ENCODE assay signal across 1 cellular context in the genomic region with DNA sequence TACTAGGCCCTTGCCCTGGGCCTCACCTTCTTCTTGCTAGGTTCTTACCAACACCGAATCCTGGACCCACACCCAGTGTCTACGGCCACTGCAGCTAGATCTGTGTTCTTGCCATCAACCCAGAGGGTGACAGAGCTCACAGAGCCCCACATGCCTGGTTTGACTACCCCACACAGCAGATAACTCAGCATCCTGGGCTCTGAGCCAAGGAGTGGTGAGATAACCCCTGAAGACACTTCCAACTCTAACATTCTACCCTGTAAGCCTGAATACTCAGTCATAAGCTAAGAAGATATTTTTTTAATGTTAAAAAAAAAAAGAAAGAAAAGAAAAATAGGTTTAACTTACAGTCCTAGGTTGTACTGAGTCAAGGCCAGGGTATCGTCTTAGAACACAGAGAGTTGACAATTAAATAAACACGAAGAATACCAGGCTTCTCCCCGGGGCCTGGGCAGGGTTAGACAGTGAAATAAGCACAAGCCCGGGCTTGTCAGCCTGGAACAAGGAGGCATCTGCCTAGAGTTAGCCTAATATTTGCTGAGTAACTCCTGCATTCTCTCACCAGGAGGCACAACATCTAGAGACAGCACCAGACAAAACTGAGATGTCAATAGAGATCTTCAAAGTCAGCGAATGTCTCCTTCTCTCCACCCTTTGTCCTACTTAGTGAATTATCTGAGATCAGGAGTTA.
TF ChIP-seq lines count a peak whose summit lies in the region.

No MANE protein-coding gene starts in this region.

TF ChIP-seq in H1, 55 proteins besides CTCF, POLR2A, EP300 and RAD21 (continued from another document):
- TF ChIP-seq, protein P1, sequence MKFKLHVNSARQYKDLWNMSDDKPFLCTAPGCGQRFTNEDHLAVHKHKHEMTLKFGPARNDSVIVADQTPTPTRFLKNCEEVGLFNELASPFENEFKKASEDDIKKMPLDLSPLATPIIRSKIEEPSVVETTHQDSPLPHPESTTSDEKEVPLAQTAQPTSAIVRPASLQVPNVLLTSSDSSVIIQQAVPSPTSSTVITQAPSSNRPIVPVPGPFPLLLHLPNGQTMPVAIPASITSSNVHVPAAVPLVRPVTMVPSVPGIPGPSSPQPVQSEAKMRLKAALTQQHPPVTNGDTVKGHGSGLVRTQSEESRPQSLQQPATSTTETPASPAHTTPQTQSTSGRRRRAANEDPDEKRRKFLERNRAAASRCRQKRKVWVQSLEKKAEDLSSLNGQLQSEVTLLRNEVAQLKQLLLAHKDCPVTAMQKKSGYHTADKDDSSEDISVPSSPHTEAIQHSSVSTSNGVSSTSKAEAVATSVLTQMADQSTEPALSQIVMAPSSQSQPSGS (IDR thresholded peaks at IDR 0.05; ENCODE audit: low read length): no peak
- TF ChIP-seq YY1 (IDR thresholded peaks at IDR 0.05; ENCODE audit: low read depth, low read length): no peak
- no peak for TF ChIP-seq RFX5 (IDR thresholded peaks at IDR 0.05; ENCODE audit: borderline replicate concordance, low read depth, low read length)
